9 cellular contexts compared by ENCODE assay signal in the genomic region with DNA sequence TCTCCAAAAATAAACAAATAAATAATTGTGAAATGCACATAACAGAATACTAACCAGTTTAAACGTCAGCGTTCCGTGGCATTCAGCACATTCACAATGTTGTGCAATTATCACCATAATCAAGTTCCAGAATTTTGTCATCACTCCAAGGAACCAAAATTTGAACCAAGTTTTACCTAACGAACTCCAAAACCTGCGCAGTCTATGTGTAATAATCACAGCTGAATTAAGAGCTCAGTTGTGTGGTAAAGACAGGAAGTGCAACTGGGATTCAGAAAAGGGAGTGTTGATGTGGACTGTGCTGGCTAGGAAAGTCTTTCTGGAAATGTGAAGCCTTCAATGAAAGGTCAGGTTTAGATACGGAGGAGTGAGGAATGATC. TPM values are rescaled to one million over a fixed set of nuclear protein-coding genes. Genes with fewer than 3 reads are reported as not detected.
DNase-seq lines count a peak whose midpoint lies in the region; ATAC-seq and TF ChIP-seq lines count a peak whose summit lies in the region.
"Had no signal": no experiment of that assay in that cellular context is flagged by ENCODE, and none has a peak within 500 bp of the region (broad histone marks: within the 10 kb centered on the region; RNA-seq: fewer than 3 reads in every experiment).

No MANE protein-coding gene starts in this region.

- peak overlapping the region; percentile 98 to 99 (median 98) for H3K27ac ChIP-seq in esophagus muscularis mucosa (replicated peaks in 1 of 4)
- H3K27ac ChIP-seq in stomach, result peak overlapping the region in 4 of 5 donors; percentile 90 to 95 (median 92)

- no peak for ATAC-seq in HG03342 (IDR thresholded peaks at IDR 0.05; ENCODE audit: unreplicated experiment)

- H3K4me1 ChIP-seq in NT2/D1 (ENCODE audit: insufficient read depth, insufficient read length) (peaks cover 12% of the 10 kb centered on the region), esophagus muscularis mucosa (peaks cover 54 to 67% (median 62%) of the 10 kb centered on the region in 4 donors), stomach (peaks cover 31 to 61% (median 51%) of the 10 kb centered on the region in 4 donors)

- TF ChIP-seq POLR2A in esophagus muscularis mucosa (IDR thresholded peaks at IDR 0.05; ENCODE audit: low read depth) (no peak), stomach (IDR thresholded peaks at IDR 0.05) (no peak)

- DNase-seq in NOMO-1 treated with DMSO at 0.1 percent for 48 hours (lab: John Stamatoyannopoulos, UW; ENCODE audit: unreplicated experiment), result peak; percentile 25
- DNase-seq in NOMO-1 treated with dmso at 0.1 percent for 144 hours (lab: John Stamatoyannopoulos, UW; ENCODE audit: unreplicated experiment), result no peak
- no peak for DNase-seq in NT2/D1 (ENCODE audit: low read depth, low spot score)
- no peak for DNase-seq in esophagus muscularis mucosa (ENCODE audit: extremely low spot score)
- no peak for DNase-seq in stomach
- DNase-seq in ureter (ENCODE audit: low spot score), result no peak
- DNase-seq in HPDE6-E6E7 (ENCODE audit: extremely low spot score), result no peak

- H3K4me3 ChIP-seq in NT2/D1 (ENCODE audit: insufficient read length, low read depth) (no peak overlapping the region), esophagus muscularis mucosa (peak overlapping the region in 2 of 4 donors; percentile 55 to 64), stomach (no peak overlapping the region)

- TF ChIP-seq EP300 in esophagus muscularis mucosa (IDR thresholded peaks at IDR 0.05) (no peak), stomach (IDR thresholded peaks at IDR 0.05) (no peak)

- H3K9ac ChIP-seq in NT2/D1 (ENCODE audit: insufficient read length, low read depth), result peak overlapping the region; percentile 75

- H3K27me3 ChIP-seq in NT2/D1 (ENCODE audit: insufficient read depth, insufficient read length) (no peaks in the 10 kb centered on the region), esophagus muscularis mucosa (no peaks in the 10 kb centered on the region), stomach (peaks cover 0 to 40% (median 20%) of the 10 kb centered on the region in 3 donors)

- H3K36me3 ChIP-seq in NT2/D1 (ENCODE audit: insufficient read depth, insufficient read length, low read length), result no peaks in the 10 kb centered on the region
- no peaks in the 10 kb centered on the region for H3K36me3 ChIP-seq in esophagus muscularis mucosa
- H3K36me3 ChIP-seq in stomach, result no peaks in the 10 kb centered on the region

- intact Hi-C loops in esophagus muscularis mucosa (cut with DNase I) (loop anchor here (5.0 kb wide), 1 partner anchor 115 kb away; a partner anchor contains a TSS), stomach (cut with DNase I; ENCODE audit: low total_unique reads) (no loop called here)

- 60% methylated on average over 6 of the region's 6 CpGs for WGBS in esophagus muscularis mucosa
- WGBS in stomach, 5 donors, result 59 to 67% (median 63%) methylated on average over 6 of the region's 6 CpGs

- H3K9me3 ChIP-seq in NT2/D1 (ENCODE audit: insufficient read depth, low read length) (no peaks in the 10 kb centered on the region), esophagus muscularis mucosa (no peaks in the 10 kb centered on the region), stomach (no peaks in the 10 kb centered on the region)

- peak in 1 of 3 experiments; percentile 24 for TF ChIP-seq CTCF in esophagus muscularis mucosa (IDR thresholded peaks at IDR 0.05)
- TF ChIP-seq CTCF in stomach (IDR thresholded peaks at IDR 0.05), result no peak

RNA-seq across cellular contexts. Expression of a gene that starts 5.4 kb away (rescaled TPM):
- total RNA-seq in esophagus muscularis mucosa (1,000 to 10,000 TPM in 1 of 4 donors, 100 to 1,000 TPM in 3; 607 to 1,312 (median 805) TPM), stomach (100 to 1,000 TPM in 3 of 5 donors, 10 to 100 TPM in 2; 49.6 to 379 (median 111) TPM), ureter (98.7 TPM)
- 10 to 100 TPM in 2 of 3 donors, 1 to 10 TPM in 1; 7.3 to 54.8 (median 16.0) TPM for polyA plus RNA-seq in stomach

RNA-seq across cellular contexts. Expression of a gene that starts 12.0 kb away (rescaled TPM):
- total RNA-seq in esophagus muscularis mucosa, result 10 to 100 TPM; 14.2 to 33.2 (median 20.9) TPM
- 10 to 100 TPM in 2 of 5 donors, 1 to 10 TPM in 2, not detected in 1; 1.3 to 45.8 (median 11.7) TPM for total RNA-seq in stomach
- 10 to 100 TPM in 2 of 3 donors, 1 to 10 TPM in 1; 7.0 to 14.8 (median 10.3) TPM for polyA plus RNA-seq in stomach
- 23.1 TPM for total RNA-seq in ureter

RNA-seq across cellular contexts. Expression of a gene that starts 18.3 kb away (rescaled TPM):
- total RNA-seq in esophagus muscularis mucosa (10 to 100 TPM; 23.7 to 74.3 (median 51.6) TPM), stomach (100 to 1,000 TPM in 1 of 5 donors, 10 to 100 TPM in 4; 11.4 to 169 (median 17.4) TPM), ureter (14.6 TPM)
- polyA plus RNA-seq in stomach, result 10 to 100 TPM; 12.7 to 30.3 (median 20.6) TPM
- total RNA-seq: activated T-helper 2 cell treated with anti-CD3 and anti-CD28 coated beads, Interferon-gamma antibody, Interleukin-2, Interleukin-4, amounts not matched to agents 10 μg/mL and 5 μg/mL and 100 μg/mL, durations not matched to agents 14 hours and 24 hours and 36 hours had no signal

RNA-seq across cellular contexts. Expression of a gene that starts 24.2 kb away (rescaled TPM):
- total RNA-seq in esophagus muscularis mucosa, result under 1 TPM in 1 of 4 donors, not detected in 3; 0.11 TPM
- not detected for total RNA-seq in stomach
- polyA plus RNA-seq in stomach, result not detected
- not detected for total RNA-seq in ureter
- total RNA-seq: activated T-helper 2 cell treated with anti-CD3 and anti-CD28 coated beads, Interferon-gamma antibody, Interleukin-2, Interleukin-4, amounts not matched to agents 10 μg/mL and 5 μg/mL and 100 μg/mL, durations not matched to agents 14 hours and 24 hours and 36 hours had no signal

RNA-seq across cellular contexts. Expression of a gene that starts 59.1 kb away (rescaled TPM):
- total RNA-seq in esophagus muscularis mucosa (1 to 10 TPM; 4.6 to 9.9 (median 6.1) TPM), stomach (10 to 100 TPM in 1 of 5 donors, 1 to 10 TPM in 4; 1.4 to 17.4 (median 3.1) TPM), ureter (4.8 TPM)
- polyA plus RNA-seq in stomach, result 1 to 10 TPM; 1.4 to 7.8 (median 2.6) TPM
